1 cellular context compared by ENCODE assay signal in genomic region chr6:53109612-53110011, GRCh38.
TF ChIP-seq lines count a peak whose summit lies in the region.

No MANE protein-coding gene starts in this region.

TF ChIP-seq in HepG2, 621 proteins besides CTCF, POLR2A, EP300 and RAD21:
- no peak for TF ChIP-seq ZNF121 (CRISPR knock-in tag; IDR thresholded peaks at IDR 0.05)
- TF ChIP-seq KDM6A (CRISPR knock-in tag; IDR thresholded peaks at IDR 0.05; ENCODE audit: low read depth), result no peak
- TF ChIP-seq EZH2 (conservative IDR thresholded peaks at IDR 0.05; ENCODE audit: low read depth, low read length), result no peak
- no peak for TF ChIP-seq ASH2L (IDR thresholded peaks at IDR 0.05; ENCODE audit: insufficient read length, low read depth, low read length)
- TF ChIP-seq GATA4 (IDR thresholded peaks at IDR 0.05; ENCODE audit: borderline replicate concordance, low read depth), result no peak
- TF ChIP-seq RFX1 (IDR thresholded peaks at IDR 0.05), result no peak
- no peak for TF ChIP-seq NFATC3 (CRISPR knock-in tag; IDR thresholded peaks at IDR 0.05)
- no peak for TF ChIP-seq FOXP4 (CRISPR knock-in tag; IDR thresholded peaks at IDR 0.05)
- TF ChIP-seq IKZF1 (IDR thresholded peaks at IDR 0.05), result no peak
- no peak for TF ChIP-seq HOMEZ (CRISPR knock-in tag; IDR thresholded peaks at IDR 0.05; ENCODE audit: low read depth)
